In genomic region chr16:4624015-4624826, GRCh38 we compare ENCODE assay signal across 8 cellular contexts. TPM values are rescaled to one million over a fixed set of nuclear protein-coding genes. Genes with fewer than 3 reads are reported as not detected.
A peak's percentile ranks its signal among the peaks of the same experiment; 100 is the strongest.
DNase-seq lines count a peak whose midpoint lies in the region; ATAC-seq, FAIRE-seq and TF ChIP-seq lines count a peak whose summit lies in the region.

Gene MGRN1 (plus strand): TSS chr16:4624826. CDS start chr16:4624961, 135 bp downstream.

- peak within 1 kb of the TSS; percentile 99 for H3K4me3 Mint-ChIP-seq in astrocyte (ENCODE audit: unreplicated experiment)

- H3K4me3 ChIP-seq in astrocyte (ENCODE audit: insufficient read depth, low read depth, low read length) (peak within 1 kb of the TSS; percentile 88), rectal smooth muscle tissue (ENCODE audit: low read length) (peak within 1 kb of the TSS; percentile 95), vagina (peak within 1 kb of the TSS; percentile 89 to 96)

- TF ChIP-seq CTCF in astrocyte (IDR thresholded peaks at IDR 0.05; ENCODE audit: insufficient read depth, low read depth, low read length) (peak; percentile 86), vagina (IDR thresholded peaks at IDR 0.05) (peak; percentile 86 to 94 (median 89))

- H3K36me3 Mint-ChIP-seq in astrocyte (ENCODE audit: low read depth, unreplicated experiment), result peaks cover 2% of the 10 kb centered on the region

- H3K27me3 ChIP-seq in astrocyte (ENCODE audit: insufficient read depth, low read length), result no peaks in the 10 kb centered on the region
- H3K27me3 ChIP-seq in rectal smooth muscle tissue (ENCODE audit: control insufficient read depth, insufficient read depth, low read length), result no peaks in the 10 kb centered on the region
- H3K27me3 ChIP-seq in vagina, result no peaks in the 10 kb centered on the region

- H3K9ac ChIP-seq in astrocyte (ENCODE audit: low read length), result peak within 1 kb of the TSS; percentile 97
- H3K9ac ChIP-seq in rectal smooth muscle tissue (ENCODE audit: low read length), result peak within 1 kb of the TSS; percentile 97

- H3K4me2 ChIP-seq in astrocyte (ENCODE audit: low read length), result peak within 1 kb of the TSS; percentile 97

- no peaks in the 10 kb centered on the region for H3K27me3 Mint-ChIP-seq in astrocyte (ENCODE audit: low read depth, unreplicated experiment)

- no peak for FAIRE-seq in astrocyte (lab: Jason Lieb, UNC)

- H3K36me3 ChIP-seq in astrocyte (ENCODE audit: insufficient read depth, low read length), result no peaks in the 10 kb centered on the region
- H3K36me3 ChIP-seq in rectal smooth muscle tissue (ENCODE audit: control insufficient read depth, insufficient read depth, low read length), result no peaks in the 10 kb centered on the region
- H3K36me3 ChIP-seq in vagina, result no peaks in the 10 kb centered on the region

- H3K9me3 ChIP-seq in astrocyte (ENCODE audit: insufficient read depth, low read depth, low read length) (no peaks in the 10 kb centered on the region), vagina (no peaks in the 10 kb centered on the region)

- peaks cover 43% of the 10 kb centered on the region for H3K79me2 ChIP-seq in astrocyte (ENCODE audit: insufficient read depth, low read length)

- peak within 1 kb of the TSS; percentile 84 for H2AFZ ChIP-seq in astrocyte (ENCODE audit: low read depth, low read length)

- ATAC-seq in GM18499 (IDR thresholded peaks at IDR 0.05; ENCODE audit: insufficient read depth, unreplicated experiment) (peak; percentile 32), HG02973 (IDR thresholded peaks at IDR 0.05; ENCODE audit: unreplicated experiment) (peak; percentile 61)

- DNase-seq in NCI-H1930 (lab: John Stamatoyannopoulos, UW), result peak; percentile 97 to 99
- DNase-seq in T-helper 9 cell, result peak; percentile 87
- DNase-seq in astrocyte (ENCODE audit: low read depth), result peak; percentile 97
- peak; percentile 98 for DNase-seq in hepatic stellate cell (ENCODE audit: low spot score)
- peak in 1 of 2 donors; percentile 95 for DNase-seq in vagina (ENCODE audit: extremely low spot score in 2 of 2)

- H3K4me1 Mint-ChIP-seq in astrocyte (ENCODE audit: low read depth, unreplicated experiment), result peaks cover 20% of the 10 kb centered on the region

- intact Hi-C loops in vagina (cut with DNase I), result no loop called here

- peak within 1 kb of the TSS; percentile 89 for H3K27ac ChIP-seq in astrocyte (ENCODE audit: low read depth, low read length)
- H3K27ac ChIP-seq in rectal smooth muscle tissue (ENCODE audit: low read depth, low read length), result peak within 1 kb of the TSS; percentile 97
- peak within 1 kb of the TSS; percentile 92 for H3K27ac ChIP-seq in vagina

- peaks cover 32% of the 10 kb centered on the region for H4K20me1 ChIP-seq in astrocyte (ENCODE audit: insufficient read depth, low read length)

- peaks cover 14% of the 10 kb centered on the region for H3K4me1 ChIP-seq in astrocyte (ENCODE audit: insufficient read depth, low read length)
- peaks cover 11% of the 10 kb centered on the region for H3K4me1 ChIP-seq in rectal smooth muscle tissue (ENCODE audit: control insufficient read depth, insufficient read depth, low read length)
- H3K4me1 ChIP-seq in vagina, result peaks cover 22% of the 10 kb centered on the region

- H3K9me3 Mint-ChIP-seq in astrocyte (ENCODE audit: unreplicated experiment), result no peaks in the 10 kb centered on the region

- TF ChIP-seq POLR2A in vagina (IDR thresholded peaks at IDR 0.05), result peak in 1 of 2 donors; percentile 5

- H3K27ac Mint-ChIP-seq in astrocyte (ENCODE audit: unreplicated experiment), result peak within 1 kb of the TSS; percentile 99

RNA-seq across cellular contexts. Expression of gene MGRN1, which starts in this region (rescaled TPM):
- total RNA-seq in astrocyte (89.0 and 91.5 TPM in 2 replicates), vagina (40.8 TPM)
